ENCODE assay signal across 16 cellular contexts in genomic region chr4:161546902-161547301, GRCh38.
"Had no signal": no experiment of that assay in that cellular context is flagged by ENCODE, and none has a peak within 500 bp of the region (broad histone marks: within the 10 kb centered on the region; RNA-seq: fewer than 3 reads in every experiment).

No MANE protein-coding gene starts in this region.

- H3K27me3 Mint-ChIP-seq: activated B cell treated with CpG ODN at 0.5 μM for 24 hours; activated CD4-positive, alpha-beta T cell treated with anti-CD3 and anti-CD28 coated beads, Interleukin-2, amount 10 ng/mL, durations not matched to agents 7 days and 5 days; activated naive CD4-positive, alpha-beta T cell treated with anti-CD3 and anti-CD28 coated beads, Interleukin-2, amount 10 ng/mL, durations not matched to agents 7 days and 5 days; activated T-helper 17 cell treated with anti-CD3 and anti-CD28 coated beads, Interleukin-2, amount 50 U/mL, for 72 hours; type B pancreatic cell had no signal

- H3K4me3 Mint-ChIP-seq: activated B cell treated with CpG ODN at 0.5 μM for 24 hours; activated CD4-positive, alpha-beta T cell treated with anti-CD3 and anti-CD28 coated beads, Interleukin-2, amount 10 ng/mL, durations not matched to agents 7 days and 5 days; activated naive CD4-positive, alpha-beta T cell treated with anti-CD3 and anti-CD28 coated beads, Interleukin-2, amount 10 ng/mL, durations not matched to agents 7 days and 5 days; activated T-helper 17 cell treated with anti-CD3 and anti-CD28 coated beads, Interleukin-2, amount 50 U/mL, for 72 hours; brain; type B pancreatic cell had no signal

- H3K9me3 Mint-ChIP-seq: activated CD4-positive, alpha-beta T cell treated with anti-CD3 and anti-CD28 coated beads, Interleukin-2, amount 10 ng/mL, durations not matched to agents 7 days and 5 days; type B pancreatic cell had no signal

- ATAC-seq: activated T-helper 17 cell treated with anti-CD3 and anti-CD28 coated beads, Interleukin-2, amount 50 U/mL, for 72 hours; heart right ventricle; sciatic nerve; stimulated activated naive CD8-positive, alpha-beta T cell treated with anti-CD3 and anti-CD28 coated beads, Interleukin-15, Interleukin-2, amounts not matched to agents 100 U/mL and 50 U/mL, for 24 hours had no signal

- H3K4me1 Mint-ChIP-seq: activated B cell treated with CpG ODN at 0.5 μM for 24 hours; activated CD4-positive, alpha-beta T cell treated with anti-CD3 and anti-CD28 coated beads, Interleukin-2, amount 10 ng/mL, durations not matched to agents 7 days and 5 days; activated naive CD4-positive, alpha-beta T cell treated with anti-CD3 and anti-CD28 coated beads, Interleukin-2, amount 10 ng/mL, durations not matched to agents 7 days and 5 days; activated T-helper 17 cell treated with anti-CD3 and anti-CD28 coated beads, Interleukin-2, amount 50 U/mL, for 72 hours; brain had no signal

- H3K36me3 Mint-ChIP-seq: activated naive CD4-positive, alpha-beta T cell treated with anti-CD3 and anti-CD28 coated beads, Interleukin-2, amount 10 ng/mL, durations not matched to agents 7 days and 5 days; type B pancreatic cell had no signal

- H3K4me3 ChIP-seq: adrenal gland, esophagus squamous epithelium, heart right ventricle, suprapubic skin had no signal

- H3K27ac Mint-ChIP-seq: activated B cell treated with CpG ODN at 0.5 μM for 24 hours; activated CD4-positive, alpha-beta T cell treated with anti-CD3 and anti-CD28 coated beads, Interleukin-2, amount 10 ng/mL, durations not matched to agents 7 days and 5 days; activated naive CD4-positive, alpha-beta T cell treated with anti-CD3 and anti-CD28 coated beads, Interleukin-2, amount 10 ng/mL, durations not matched to agents 7 days and 5 days; activated T-helper 17 cell treated with anti-CD3 and anti-CD28 coated beads, Interleukin-2, amount 50 U/mL, for 72 hours; brain; type B pancreatic cell had no signal

- DNase-seq: activated B cell treated with CpG ODN at 0.5 μM for 24 hours; activated CD4-positive, alpha-beta T cell treated with anti-CD3 and anti-CD28 coated beads, Interleukin-2, amount 10 ng/mL, durations not matched to agents 7 days and 5 days; activated naive CD4-positive, alpha-beta T cell treated with anti-CD3 and anti-CD28 coated beads, Interleukin-2, amount 10 ng/mL, durations not matched to agents 7 days and 5 days; activated T-cell treated with anti-CD3 and anti-CD28 coated beads for 4 hours; adrenal gland; esophagus squamous epithelium; heart right ventricle; kidney; stimulated activated CD4-positive, alpha-beta T cell treated with anti-CD3 and anti-CD28 coated beads, Interleukin-2, amount 100 ng/mL, for 48 hours; stimulated activated naive CD8-positive, alpha-beta T cell treated with anti-CD3 and anti-CD28 coated beads, Interleukin-15, Interleukin-2, amounts not matched to agents 100 U/mL and 50 U/mL, for 24 hours; T-helper 1 cell had no signal
